In genomic region chr4:24932831-24933230, GRCh38 we compare ENCODE assay signal across 2 cellular contexts.
TF ChIP-seq lines count a peak whose summit lies in the region.

No MANE protein-coding gene starts in this region.

TF ChIP-seq in SK-N-SH, 30 proteins besides CTCF, POLR2A, EP300 and RAD21 (continued from another document):
- TF ChIP-seq JUND (IDR thresholded peaks at IDR 0.05) (no peak), REST (IDR thresholded peaks at IDR 0.05; ENCODE audit: low read depth, low read length) (no peak), RFX5 (IDR thresholded peaks at IDR 0.05; ENCODE audit: low read length) (no peak), FOSL2 (IDR thresholded peaks at IDR 0.05; ENCODE audit: borderline replicate concordance, low read depth) (peak; percentile 4; the same call in 1 of the 2 replicates), ELF1 (IDR thresholded peaks at IDR 0.05) (no peak), USF1 (IDR thresholded peaks at IDR 0.05; ENCODE audit: borderline replicate concordance, low read depth) (no peak)

TF ChIP-seq in SK-N-SH treated with all-trans-retinoic acid at 6 μM for 48 hours, 23 proteins besides CTCF, POLR2A, EP300 and RAD21 (continued from another document):
- TF ChIP-seq PATZ1 (CRISPR knock-in tag; IDR thresholded peaks at IDR 0.05; ENCODE audit: borderline replicate concordance) (no peak), SNAI2 (CRISPR knock-in tag; IDR thresholded peaks at IDR 0.05) (no peak), RARB (CRISPR knock-in tag; IDR thresholded peaks at IDR 0.05) (no peak), TOX (CRISPR knock-in tag; IDR thresholded peaks at IDR 0.05; ENCODE audit: borderline replicate concordance) (no peak), ZNF565 (CRISPR knock-in tag; conservative IDR thresholded peaks at IDR 0.05; ENCODE audit: low read depth) (no peak)
TF ChIP-seq in SK-N-SH treated with all-trans-retinoic acid at 6 μM for 48 hours: peak in this region for 0.
